ENCODE assay signal across 1 cellular context in genomic region chr5:6631441-6631840, GRCh38.
TF ChIP-seq lines count a peak whose summit lies in the region.

No MANE protein-coding gene starts in this region.

TF ChIP-seq in H1, 55 proteins besides CTCF, POLR2A, EP300 and RAD21:
- TF ChIP-seq CHD7 (IDR thresholded peaks at IDR 0.05; ENCODE audit: insufficient replicate concordance, low read length), result no peak
- TF ChIP-seq YY1 (IDR thresholded peaks at IDR 0.05; ENCODE audit: low read depth, low read length), result no peak
- TF ChIP-seq BCL11A (IDR thresholded peaks at IDR 0.05; ENCODE audit: low read depth in 2 of 2, low read length in 2 of 2), result no peak
- TF ChIP-seq CHD2 (IDR thresholded peaks at IDR 0.05; ENCODE audit: low read length), result no peak
- TF ChIP-seq RXRA (IDR thresholded peaks at IDR 0.05; ENCODE audit: insufficient read depth, low read depth, low read length), result no peak
- TF ChIP-seq POLR2AphosphoS5 (IDR thresholded peaks at IDR 0.05; ENCODE audit: low read depth, low read length), result no peak
- TF ChIP-seq CREB1 (IDR thresholded peaks at IDR 0.05), result no peak
- no peak for TF ChIP-seq USF2 (IDR thresholded peaks at IDR 0.05; ENCODE audit: low read length)
- no peak for TF ChIP-seq NANOG (IDR thresholded peaks at IDR 0.05; ENCODE audit: insufficient read depth, low read depth, low read length, poor library complexity, severe bottlenecking)
- no peak for TF ChIP-seq TAF7 (optimal IDR thresholded peaks at IDR 0.05; ENCODE audit: borderline replicate concordance, low read depth, low read length)
- TF ChIP-seq SIRT6 (IDR thresholded peaks at IDR 0.05; ENCODE audit: low read length), result no peak
- no peak for TF ChIP-seq HDAC6 (IDR thresholded peaks at IDR 0.05; ENCODE audit: low read depth, low read length)
- TF ChIP-seq SP4 (IDR thresholded peaks at IDR 0.05; ENCODE audit: low read length), result no peak
TF ChIP-seq in H1: peak in this region for 0.
